Comparison of ENCODE assay signal across 8 cellular contexts in the genomic region with DNA sequence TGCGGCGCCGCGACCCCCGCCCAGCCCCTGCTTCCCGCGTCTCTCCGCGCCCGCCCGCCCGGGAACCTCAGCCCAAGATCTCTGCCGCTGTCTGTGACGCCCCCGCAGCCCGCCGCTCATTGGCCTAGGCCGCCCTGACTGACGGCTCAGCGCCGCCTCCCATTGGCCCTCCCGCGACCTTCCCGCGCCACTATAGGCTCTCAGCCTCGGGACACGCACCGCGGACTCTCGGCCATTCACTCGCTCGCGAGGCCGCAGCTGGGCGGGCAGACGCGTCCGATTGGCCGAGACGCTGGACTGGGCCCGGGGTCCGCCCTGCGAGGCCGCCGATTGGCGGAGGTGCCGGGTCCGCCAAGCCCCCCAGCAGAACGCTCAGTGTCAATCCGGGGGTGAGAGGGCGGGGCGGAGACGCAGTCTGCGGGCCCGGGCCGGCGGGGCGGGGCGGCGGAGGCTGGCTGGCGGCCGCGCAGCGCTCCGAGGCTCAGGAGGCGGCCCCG. TPM values are rescaled to one million over a fixed set of nuclear protein-coding genes. Genes with fewer than 3 reads are reported as not detected.
DNase-seq lines count a peak whose midpoint lies in the region; ATAC-seq and TF ChIP-seq lines count a peak whose summit lies in the region.

A gene (minus strand): TSS at position 95 of the 497 bp plus-strand sequence. CDS start 215 bp downstream, outside the sequence.

- H3K4me3 ChIP-seq in BJ (ENCODE audit: low read depth, low read length), result peak within 1 kb of the TSS; percentile 85

- POLR2A ChIA-PET in BJ (lab: Charles Lee), result no interaction called here

- H3K27ac ChIP-seq in cingulate gyrus (ENCODE audit: low read depth, low read length), result peak within 1 kb of the TSS; percentile 95

- H3K27me3 ChIP-seq in BJ (ENCODE audit: control insufficient read depth, insufficient read depth, low read length), result no peaks in the 10 kb centered on the region

- CTCF ChIA-PET in BJ (lab: Yijun Ruan, JAX), result interaction anchor here (1.0 to 1.3 kb wide), 4 partner anchors 11 to 86 kb away, joined by 3 to 4 read pairs (median 4); a partner anchor contains a TSS

- ATAC-seq in GM19351 (IDR thresholded peaks at IDR 0.05; ENCODE audit: unreplicated experiment), result peak; percentile 88
- peak; percentile 84 for ATAC-seq in HG03520 (IDR thresholded peaks at IDR 0.05; ENCODE audit: unreplicated experiment)

- TF ChIP-seq CTCF in BJ (IDR thresholded peaks at IDR 0.05; ENCODE audit: insufficient read depth, low read depth, low read length), result no peak

- DNase-seq in BJ (ENCODE audit: low read depth), result peak; percentile 92
- peak; percentile 90 for DNase-seq in NCI-H526 treated with DMSO at 0.1 percent for 48 hours (lab: John Stamatoyannopoulos, UW)
- peak; percentile 99 for DNase-seq in activated CD4-positive, alpha-beta T cell treated with anti-CD3 and anti-CD28 coated beads for 48 hours
- peak; percentile 95 for DNase-seq in kidney glomerular epithelial cell (lab: John Stamatoyannopoulos, UW)
- DNase-seq in stimulated activated CD4-positive, alpha-beta T cell treated with anti-CD3 and anti-CD28 coated beads, Interleukin-15, amount 100 ng/mL, for 48 hours (ENCODE audit: low read depth in 2 of 2), result peak; percentile 96 to 98

- H3K36me3 ChIP-seq in BJ (ENCODE audit: control insufficient read depth, insufficient read depth, low read length), result no peaks in the 10 kb centered on the region

RNA-seq across cellular contexts. Expression of the gene that starts here (rescaled TPM):
- polyA plus RNA-seq in BJ (2011; rRNA removed), result 15.6 and 35.4 TPM in 2 replicates
- 19.2 and 27.1 TPM in 2 replicates for polyA minus RNA-seq in BJ (2011; rRNA and poly(A)+ RNA removed)

Comparison
In these comparisons a context has a peak if more than half of its experiments do, and no peak if none do; other contexts are left out.
1. Peak in every context shown above with its lines: DNase-seq, ATAC-seq, H3K4me3 ChIP-seq and H3K27ac ChIP-seq.